Comparison of ENCODE assay signal across 1 cellular context in genomic region chr14:94670692-94671285, GRCh38.
TF ChIP-seq lines count a peak whose summit lies in the region.

No MANE protein-coding gene starts in this region.

TF ChIP-seq in H1, 55 proteins besides CTCF, POLR2A, EP300 and RAD21 (continued from another document):
- TF ChIP-seq TEAD4 (IDR thresholded peaks at IDR 0.05; ENCODE audit: low read depth, low read length) (no peak), SP4 (IDR thresholded peaks at IDR 0.05; ENCODE audit: low read length) (no peak)
